ENCODE assay signal across 8 cellular contexts in genomic region chr11:73154178-73154577, GRCh38.
DNase-seq lines count a peak whose midpoint lies in the region; ATAC-seq and TF ChIP-seq lines count a peak whose summit lies in the region.

No MANE protein-coding gene starts in this region.

- H3K9me3 Mint-ChIP-seq in activated naive CD4-positive, alpha-beta T cell treated with anti-CD3 and anti-CD28 coated beads, Interleukin-2, amount 50 U/mL, for 24 hours = no peaks in the 10 kb centered on the region

- H3K4me1 Mint-ChIP-seq in activated naive CD4-positive, alpha-beta T cell treated with anti-CD3 and anti-CD28 coated beads, Interleukin-2, amount 50 U/mL, for 24 hours = peaks cover 69% of the 10 kb centered on the region

- peak overlapping the region; percentile 48 for H3K4me3 Mint-ChIP-seq in activated naive CD4-positive, alpha-beta T cell treated with anti-CD3 and anti-CD28 coated beads, Interleukin-2, amount 50 U/mL, for 24 hours

- DNase-seq in GM13977 (ENCODE audit: low spot score) (peak; percentile 55), KG1 (lab: John Stamatoyannopoulos, UW) (peak; percentile 100), NCI-H345 treated with DMSO at 0.1 percent for 48 hours (lab: John Stamatoyannopoulos, UW; ENCODE audit: unreplicated experiment) (no peak), SW480 (ENCODE audit: low spot score) (no peak)
- peak; percentile 38 for DNase-seq in stimulated activated CD8-positive, alpha-beta memory T cell treated with anti-CD3 and anti-CD28 coated beads, Interleukin-4, amount 100 ng/mL, for 48 hours
- DNase-seq in stimulated activated CD4-positive, alpha-beta T cell treated with anti-CD3 and anti-CD28 coated beads, Interleukin-4, amount 100 ng/mL, for 1 hour = no peak

- no peaks in the 10 kb centered on the region for H3K27me3 Mint-ChIP-seq in activated naive CD4-positive, alpha-beta T cell treated with anti-CD3 and anti-CD28 coated beads, Interleukin-2, amount 50 U/mL, for 24 hours

- no peak for TF ChIP-seq CTCF in GM13977 (IDR thresholded peaks at IDR 0.05; ENCODE audit: extremely low read depth, insufficient read depth, missing control alignments)

- peak overlapping the region; percentile 76 for H3K27ac Mint-ChIP-seq in activated naive CD4-positive, alpha-beta T cell treated with anti-CD3 and anti-CD28 coated beads, Interleukin-2, amount 50 U/mL, for 24 hours

- no peaks in the 10 kb centered on the region for H3K36me3 Mint-ChIP-seq in activated naive CD4-positive, alpha-beta T cell treated with anti-CD3 and anti-CD28 coated beads, Interleukin-2, amount 50 U/mL, for 24 hours

- ATAC-seq in GM21447 (IDR thresholded peaks at IDR 0.05; ENCODE audit: unreplicated experiment) = peak; percentile 45

- in situ Hi-C loops in GM13977 (cut with MboI; ENCODE audit: low pct_unique_long_range_greater_than_20kb, low sequenced_read_pairs, unreplicated experiment) = no loop called here

Comparison
In these comparisons a context has a peak if more than half of its experiments do, and no peak if none do; other contexts are left out.
1. DNase-seq: peak in GM13977 (single experiment), KG1 (single experiment) and stimulated activated CD8-positive, alpha-beta memory T cell treated with anti-CD3 and anti-CD28 coated beads, Interleukin-4, amount 100 ng/mL, for 48 hours (single experiment); none in NCI-H345 treated with DMSO at 0.1 percent for 48 hours (single experiment), SW480 (single experiment) and stimulated activated CD4-positive, alpha-beta T cell treated with anti-CD3 and anti-CD28 coated beads, Interleukin-4, amount 100 ng/mL, for 1 hour (single experiment).